ENCODE assay signal across 9 cellular contexts in genomic region chr19:38251564-38252051, GRCh38. TPM values are rescaled to one million over a fixed set of nuclear protein-coding genes. Genes with fewer than 3 reads are reported as not detected.
A peak's percentile ranks its signal among the peaks of the same experiment; 100 is the strongest.
DNase-seq lines count a peak whose midpoint lies in the region; ATAC-seq and TF ChIP-seq lines count a peak whose summit lies in the region.
"Had no signal": no experiment of that assay in that cellular context is flagged by ENCODE, and none has a peak within 500 bp of the region (broad histone marks: within the 10 kb centered on the region; RNA-seq: fewer than 3 reads in every experiment).

No MANE protein-coding gene starts in this region.

- TF ChIP-seq CTCF in RWPE2 (IDR thresholded peaks at IDR 0.05; ENCODE audit: poor library complexity, severe bottlenecking) (no peak), tibial nerve (IDR thresholded peaks at IDR 0.05) (no peak)

- no peaks in the 10 kb centered on the region for H3K9me3 ChIP-seq in RWPE2 (ENCODE audit: severe bottlenecking)
- no peaks in the 10 kb centered on the region for H3K9me3 ChIP-seq in tibial nerve

- in situ Hi-C loops in KBM-7 (cut with MboI; ENCODE audit: low pct_unique_long_range_greater_than_20kb, low sequenced_read_pairs), result loop anchor here (10.0 kb wide), 1 partner anchor 73 kb away; no protein-coding TSS in a partner anchor

- H3K27ac ChIP-seq in RWPE2 (ENCODE audit: poor library complexity, severe bottlenecking) (peak overlapping the region; percentile 11), epithelial cell of prostate (peak overlapping the region; percentile 66), tibial nerve (peak overlapping the region; percentile 56 to 90 (median 80))

- peak; percentile 22; the same call in 2 of the 3 replicates for ATAC-seq in RWPE2 (ENCODE audit: low read depth)

- H3K4me3 ChIP-seq in RWPE2 (ENCODE audit: severe bottlenecking), result no peak overlapping the region
- peak overlapping the region in 3 of 4 donors; percentile 2 to 35 (median 15) for H3K4me3 ChIP-seq in tibial nerve

- H3K36me3 ChIP-seq in RWPE2 (ENCODE audit: low read depth) (no peaks in the 10 kb centered on the region), tibial nerve (no peaks in the 10 kb centered on the region)

- peaks cover 10% of the 10 kb centered on the region for H3K4me1 ChIP-seq in RWPE2 (ENCODE audit: insufficient read depth, poor library complexity, severe bottlenecking)
- H3K4me1 ChIP-seq in tibial nerve, result peaks cover 0 to 52% (median 27%) of the 10 kb centered on the region in 4 donors

- H3K27me3 ChIP-seq in RWPE2 (ENCODE audit: insufficient read depth, poor library complexity, severe bottlenecking) (no peaks in the 10 kb centered on the region), tibial nerve (peaks cover 0 to 14% of the 10 kb centered on the region in 2 donors)

- peak in 1 of 2 donors; percentile 72 for TF ChIP-seq EP300 in tibial nerve (IDR thresholded peaks at IDR 0.05)

- TF ChIP-seq POLR2A in tibial nerve (IDR thresholded peaks at IDR 0.05), result peak in 1 of 2 donors; percentile 26

- DNase-seq in RWPE2 (ENCODE audit: low spot score) (no peak), epithelial cell of prostate (ENCODE audit: low read depth, low spot score) (no peak), midbrain (lab: John Stamatoyannopoulos, UW) (peak; percentile 51), tibial nerve (ENCODE audit: low spot score in 2 of 2) (peak in 1 of 2 donors; percentile 48), NCI-H128 (lab: John Stamatoyannopoulos, UW; ENCODE audit: unreplicated experiment) (no peak), HPDE6-E6E7 (ENCODE audit: extremely low spot score) (no peak), KBM-7 (no peak)
- DNase-seq in activated CD8-positive, alpha-beta memory T cell treated with anti-CD3 and anti-CD28 coated beads for 24 hours, result no peak

- WGBS in tibial nerve, 2 donors, result 6 to 12% methylated on average over 10 of the region's 10 CpGs

RNA-seq across cellular contexts. Expression of gene PPP1R14A, which starts 4.6 kb away (rescaled TPM):
- 100 to 1,000 TPM in 1 of 4 donors, 10 to 100 TPM in 3; 86.1 to 179 (median 95.3) TPM for total RNA-seq in tibial nerve

RNA-seq across cellular contexts. Expression of gene SPINT2, which starts 12.8 kb away (rescaled TPM):
- 10 to 100 TPM; 39.0 to 79.1 (median 45.5) TPM for total RNA-seq in tibial nerve

RNA-seq across cellular contexts. Expression of gene DPF1, which starts 27.6 kb away (rescaled TPM):
- total RNA-seq in tibial nerve, result not detected
- total RNA-seq: lower leg skin had no signal

RNA-seq across cellular contexts. Expression of gene C19orf33, which starts 52.4 kb away (rescaled TPM):
- 100 to 1,000 TPM in 3 of 4 donors, 10 to 100 TPM in 1; 76.8 to 627 (median 335) TPM for total RNA-seq in tibial nerve

Comparison
In these comparisons a context has a peak if more than half of its experiments do, and no peak if none do; other contexts are left out.
1. H3K27ac ChIP-seq: peak in every context shown above with its lines; median percentile 80 in tibial nerve; 66 in epithelial cell of prostate; 11 in RWPE2.